ENCODE assay signal across 9 cellular contexts in the genomic region with DNA sequence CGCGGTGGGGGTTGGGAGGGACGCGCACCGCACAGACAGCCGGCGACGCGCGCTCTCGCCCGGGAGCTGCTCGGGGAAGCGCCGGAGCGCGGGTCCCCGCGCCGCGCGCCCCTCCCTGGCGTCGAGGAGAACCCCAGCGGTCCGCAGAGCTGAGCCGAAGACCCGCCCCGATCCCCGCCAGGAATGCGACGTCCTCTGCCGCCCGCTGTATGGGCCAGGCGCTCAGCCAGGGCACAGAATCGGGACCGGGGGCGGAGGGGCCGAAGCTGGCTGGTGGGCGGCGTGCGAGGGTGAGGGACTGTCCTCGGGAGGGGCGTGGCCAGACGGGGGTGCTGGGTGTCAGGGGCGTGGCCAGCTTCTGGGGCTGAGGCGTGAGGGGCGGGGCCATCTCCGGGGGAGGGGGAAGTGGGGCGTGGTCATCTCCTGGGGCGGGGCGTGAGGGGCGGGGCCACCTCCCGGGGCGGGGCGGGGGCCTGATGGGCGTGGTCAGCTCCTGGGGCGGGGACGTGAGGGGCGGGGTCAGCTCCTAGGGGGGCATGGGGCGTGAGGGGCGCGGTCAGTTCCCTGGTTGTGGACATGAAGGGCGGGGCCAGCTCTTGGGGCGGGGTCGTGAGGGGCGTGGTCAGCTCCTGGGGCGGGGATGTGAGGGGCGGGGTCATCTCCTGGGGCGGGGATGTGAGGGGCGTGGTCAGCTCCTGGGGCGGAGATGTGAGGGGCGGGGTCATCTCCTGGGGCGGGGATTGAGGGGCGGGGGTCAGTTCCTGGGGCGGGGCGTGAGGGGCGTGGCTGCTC. TPM values are rescaled to one million over a fixed set of nuclear protein-coding genes. Genes with fewer than 3 reads are reported as not detected.
DNase-seq lines count a peak whose midpoint lies in the region; ATAC-seq, FAIRE-seq and TF ChIP-seq lines count a peak whose summit lies in the region.
"Had no signal": no experiment of that assay in that cellular context is flagged by ENCODE, and none has a peak within 500 bp of the region (broad histone marks: within the 10 kb centered on the region; RNA-seq: fewer than 3 reads in every experiment).

No MANE protein-coding gene starts in this region.

- RAD21 ChIA-PET in GM12878 (lab: Charles Lee; ENCODE audit: unreplicated experiment): no interaction called here

- FAIRE-seq in GM12878 (lab: Jason Lieb, UNC): no peak

- H3K9ac ChIP-seq in GM12878 (ENCODE audit: control insufficient read depth, insufficient read depth, low read length): no peak overlapping the region

- CTCF ChIA-PET in GM12878 (lab: Yijun Ruan, JAX): interaction anchor here (0.7 kb wide), 1 partner anchor 15 kb away, joined by 3 read pairs; no protein-coding TSS in a partner anchor

- no peaks in the 10 kb centered on the region for H3K4me1 ChIP-seq in GM12878 (ENCODE audit: control insufficient read depth, insufficient read depth, low read length)
- peaks cover 0 to 8% of the 10 kb centered on the region in 2 donors for H3K4me1 ChIP-seq in gastrocnemius medialis

- H3K9me3 ChIP-seq in GM12878 (replicated peaks; ENCODE audit: control insufficient read depth, insufficient read depth, low read length) (no peaks in the 10 kb centered on the region), gastrocnemius medialis (no peaks in the 10 kb centered on the region)

- H3K27me3 ChIP-seq in GM12878 (replicated peaks in 1 of 2; ENCODE audit: control insufficient read depth in 2 of 2, insufficient read depth in 2 of 2, low read length in 1 of 2) (no peaks in the 10 kb centered on the region; a peak in 2 of 4 replicates), gastrocnemius medialis (peaks cover 0 to 11% (median 9%) of the 10 kb centered on the region in 3 donors)

- H3K4me3 ChIP-seq in GM12878 (no peak overlapping the region), gastrocnemius medialis (peak overlapping the region; percentile 46 to 67 (median 55))

- intact Hi-C loops in GM12878 (cut with micrococcal nuclease; ENCODE audit: unreplicated experiment) (no loop called here), gastrocnemius medialis (cut with DNase I; ENCODE audit: low total_unique reads) (loop anchor here (1.0 kb wide), 1 partner anchor 14 kb away; the partner anchor contains the start of gene PAXX)

- no peaks in the 10 kb centered on the region for H4K20me1 ChIP-seq in GM12878 (ENCODE audit: control insufficient read depth, insufficient read depth)

- TF ChIP-seq POLR2A in GM12878 (IDR thresholded peaks at IDR 0.05; ENCODE audit: low read depth, low read length) (no peak), gastrocnemius medialis (IDR thresholded peaks at IDR 0.05) (no peak)

- in situ Hi-C loops in GM12878 (cut with MboI) (no loop called here), gastrocnemius medialis (cut with MboI; ENCODE audit: low sequenced_read_pairs in 4 of 4) (no loop called here)

- peak; percentile 34 for ATAC-seq in GM12878
- ATAC-seq in gastrocnemius medialis: peak; percentile 29 to 45
- no peak for ATAC-seq in HG03460 (IDR thresholded peaks at IDR 0.05; ENCODE audit: unreplicated experiment)

- no peak overlapping the region for H3K4me2 ChIP-seq in GM12878 (ENCODE audit: control insufficient read depth, insufficient read depth)

- TF ChIP-seq EP300 in GM12878 (IDR thresholded peaks at IDR 0.05; ENCODE audit: borderline replicate concordance in 1 of 2, control insufficient read depth in 1 of 2, low read depth in 2 of 2, low read length in 2 of 2): no peak

- H3K79me2 ChIP-seq in GM12878 (ENCODE audit: control insufficient read depth, insufficient read depth, low read length): no peaks in the 10 kb centered on the region

- POLR2A ChIA-PET in GM12878 (lab: Charles Lee): interaction anchor here (0.6 kb wide), 1 partner anchor 173 kb away, joined by 3 read pairs; no protein-coding TSS in a partner anchor

- no peak for TF ChIP-seq RAD21 in GM12878 (IDR thresholded peaks at IDR 0.05; ENCODE audit: insufficient read depth, low read depth, low read length)

- 55% methylated on average over 50 of the region's 78 CpGs for WGBS in GM12878 (ENCODE audit: insufficient coverage, insufficient replicate concordance, low lambda C conversion rate, missing lambda C conversion rate)

- peak; percentile 45 for DNase-seq in NK-92 treated with Interleukin-12 subunit alpha and Interleukin-12 subunit beta, amount 100 ng/mL, for 24 hours (lab: John Stamatoyannopoulos, UW)
- no peak for DNase-seq in NK-92 (lab: John Stamatoyannopoulos, UW; ENCODE audit: unreplicated experiment)
- peak; percentile 33 for DNase-seq in T1000 (lab: John Stamatoyannopoulos, UW)
- no peak for DNase-seq in GM12878 (ENCODE audit: low read depth, low spot score)
- DNase-seq in hypothalamus (lab: John Stamatoyannopoulos, UW): peak in 50 of 51 donors; percentile 44 to 99 (median 89)
- peak; percentile 33 to 57 for DNase-seq in gastrocnemius medialis
- DNase-seq in DMS 273 (lab: John Stamatoyannopoulos, UW; ENCODE audit: unreplicated experiment): no peak
- DNase-seq: DND-41 had no signal

- H3K27ac ChIP-seq in GM12878 (ENCODE audit: control insufficient read depth, insufficient read depth): no peak overlapping the region
- peak overlapping the region; percentile 4 to 60 (median 31) for H3K27ac ChIP-seq in gastrocnemius medialis

- no peak overlapping the region for H2AFZ ChIP-seq in GM12878 (ENCODE audit: control insufficient read depth, low read depth, low read length)

- H3K36me3 ChIP-seq in GM12878 (ENCODE audit: control insufficient read depth in 2 of 2, insufficient read depth in 2 of 2, low read length in 1 of 2): no peaks in the 10 kb centered on the region
- no peaks in the 10 kb centered on the region for H3K36me3 ChIP-seq in gastrocnemius medialis

- BruUV-seq in GM12878 (replicated peaks; lab: Mats Ljungman, UMichigan): no TSS peak

- no peak for TF ChIP-seq CTCF in GM12878 (IDR thresholded peaks at IDR 0.05 in 2 of 3, conservative IDR thresholded peaks at IDR 0.05 in 1 of 3; ENCODE audit: control insufficient read depth in 2 of 3, extremely low read depth in 1 of 3, insufficient read depth in 1 of 3, low read depth in 3 of 3, low read length in 3 of 3)
- no peak for TF ChIP-seq CTCF in gastrocnemius medialis (IDR thresholded peaks at IDR 0.05 in 4 of 5, conservative IDR thresholded peaks at IDR 0.05 in 1 of 5)

- SMC1A ChIA-PET in GM12878 (lab: Charles Lee; ENCODE audit: uncharacterized antibody, unreplicated experiment): no interaction called here

RNA-seq across cellular contexts. Expression of gene PTGDS, which starts 1.0 kb away (rescaled TPM):
- total RNA-seq in GM12878 (2013; cell fraction: nucleolus; rRNA removed): not detected in 2 replicates
- total RNA-seq in GM12878 (2014; rRNA removed) (not detected in 2 replicates), GM12878 (2014; rRNA removed; fragmentation: Illumina TruSeq; extraction: Trizol) (not detected in 2 replicates), GM12878 (2021) (not detected in 2 replicates), gastrocnemius medialis (10 to 100 TPM in 3 of 4 donors, 1 to 10 TPM in 1; 2.3 to 35.2 (median 27.0) TPM)
- polyA plus RNA-seq in GM12878 (2011; ENCODE audit: low read depth): not detected
- polyA plus RNA-seq in GM12878 (2011; rRNA removed) (not detected in 2 replicates), GM12878 (2014; fragmentation: Illumina TruSeq; extraction: Trizol) (not detected in 2 replicates), GM12878 (2014; fragmentation: Nextera tagmentation; extraction: Ambion mirVana) (not detected), GM12878 (2014; rRNA removed) (not detected in 2 replicates), GM12878 (2016; fragmentation: Nextera tagmentation; extraction: Ambion mirVana) (not detected)
- polyA plus RNA-seq in GM12878 (2011; cell fraction: cytosol; rRNA removed): not detected in 2 replicates
- polyA plus RNA-seq in GM12878 (2011; cell fraction: nucleus; rRNA removed): not detected in 2 replicates
- not detected in 2 replicates for polyA plus RNA-seq in GM12878 (2012)
- polyA minus RNA-seq in GM12878 (2011; rRNA and poly(A)+ RNA removed): not detected in 2 replicates
- polyA minus RNA-seq in GM12878 (2011; cell fraction: cytosol; rRNA and poly(A)+ RNA removed): not detected in 2 replicates
- not detected in 2 replicates for polyA minus RNA-seq in GM12878 (2011; cell fraction: nucleus; rRNA and poly(A)+ RNA removed)

RNA-seq across cellular contexts. Expression of gene LCNL1, which starts 4.5 kb away (rescaled TPM):
- total RNA-seq in GM12878 (2013; cell fraction: nucleolus; rRNA removed): not detected in 2 replicates
- not detected in 2 replicates for total RNA-seq in GM12878 (2014; rRNA removed)
- not detected in 2 replicates for total RNA-seq in GM12878 (2014; rRNA removed; fragmentation: Illumina TruSeq; extraction: Trizol)
- not detected in 2 replicates for total RNA-seq in GM12878 (2021)
- not detected for polyA plus RNA-seq in GM12878 (2011; ENCODE audit: low read depth)
- polyA plus RNA-seq in GM12878 (2011; rRNA removed): not detected in 2 replicates
- not detected in 2 replicates for polyA plus RNA-seq in GM12878 (2011; cell fraction: cytosol; rRNA removed)
- not detected in 2 replicates for polyA plus RNA-seq in GM12878 (2011; cell fraction: nucleus; rRNA removed)
- not detected in 2 replicates for polyA plus RNA-seq in GM12878 (2012)
- polyA plus RNA-seq in GM12878 (2014; fragmentation: Illumina TruSeq; extraction: Trizol): not detected in 2 replicates
- not detected for polyA plus RNA-seq in GM12878 (2014; fragmentation: Nextera tagmentation; extraction: Ambion mirVana)
- polyA plus RNA-seq in GM12878 (2014; rRNA removed): not detected in 2 replicates
- polyA plus RNA-seq in GM12878 (2016; fragmentation: Nextera tagmentation; extraction: Ambion mirVana): not detected
- polyA minus RNA-seq in GM12878 (2011; rRNA and poly(A)+ RNA removed): not detected in 2 replicates
- not detected in 2 replicates for polyA minus RNA-seq in GM12878 (2011; cell fraction: cytosol; rRNA and poly(A)+ RNA removed)
- not detected in 2 replicates for polyA minus RNA-seq in GM12878 (2011; cell fraction: nucleus; rRNA and poly(A)+ RNA removed)
- under 1 TPM in 1 of 4 donors, not detected in 3; 0.10 TPM for total RNA-seq in gastrocnemius medialis

RNA-seq across cellular contexts. Expression of gene PAXX, which starts 14.0 kb away (rescaled TPM):
- total RNA-seq in GM12878 (2013; cell fraction: nucleolus; rRNA removed): 9.5 and 11.5 TPM in 2 replicates
- total RNA-seq in GM12878 (2014; rRNA removed) (30.9 and 44.3 TPM in 2 replicates), GM12878 (2014; rRNA removed; fragmentation: Illumina TruSeq; extraction: Trizol) (10.5 and 14.7 TPM in 2 replicates), GM12878 (2021) (47.7 and 49.3 TPM in 2 replicates), gastrocnemius medialis (10 to 100 TPM; 10.8 to 15.6 (median 14.6) TPM)
- 4.3 TPM for polyA plus RNA-seq in GM12878 (2011; ENCODE audit: low read depth)
- polyA plus RNA-seq in GM12878 (2011; rRNA removed) (6.2 and 10.9 TPM in 2 replicates), GM12878 (2014; fragmentation: Illumina TruSeq; extraction: Trizol) (1.4 and 4.1 TPM in 2 replicates), GM12878 (2014; fragmentation: Nextera tagmentation; extraction: Ambion mirVana) (1 to 10 TPM in 1 of 2 experiments, under 1 TPM in 1; 0.18 to 2.9 TPM), GM12878 (2014; rRNA removed) (50.6 and 67.5 TPM in 2 replicates), GM12878 (2016; fragmentation: Nextera tagmentation; extraction: Ambion mirVana) (10 to 100 TPM; 60.1 to 60.6 TPM)
- 17.6 and 32.9 TPM in 2 replicates for polyA plus RNA-seq in GM12878 (2011; cell fraction: cytosol; rRNA removed)
- 78.2 and 86.4 TPM in 2 replicates for polyA plus RNA-seq in GM12878 (2011; cell fraction: nucleus; rRNA removed)
- polyA plus RNA-seq in GM12878 (2012): 17.3 and 17.5 TPM in 2 replicates
- polyA minus RNA-seq in GM12878 (2011; rRNA and poly(A)+ RNA removed): 3.0 and 4.4 TPM in 2 replicates
- 3.3 and 5.2 TPM in 2 replicates for polyA minus RNA-seq in GM12878 (2011; cell fraction: cytosol; rRNA and poly(A)+ RNA removed)
- 17.0 and 31.3 TPM in 2 replicates for polyA minus RNA-seq in GM12878 (2011; cell fraction: nucleus; rRNA and poly(A)+ RNA removed)

RNA-seq across cellular contexts. Expression of gene CLIC3, which starts 18.1 kb away (rescaled TPM):
- total RNA-seq in GM12878 (2013; cell fraction: nucleolus; rRNA removed): not detected in 2 replicates
- total RNA-seq in GM12878 (2014; rRNA removed): not detected in 2 replicates
- not detected in 2 replicates for total RNA-seq in GM12878 (2014; rRNA removed; fragmentation: Illumina TruSeq; extraction: Trizol)
- total RNA-seq in GM12878 (2021): not detected in 2 replicates
- not detected for polyA plus RNA-seq in GM12878 (2011; ENCODE audit: low read depth)
- not detected in 2 replicates for polyA plus RNA-seq in GM12878 (2011; rRNA removed)
- not detected in 2 replicates for polyA plus RNA-seq in GM12878 (2011; cell fraction: cytosol; rRNA removed)
- not detected in 2 replicates for polyA plus RNA-seq in GM12878 (2011; cell fraction: nucleus; rRNA removed)
- 0.18 TPM in 1 of 2 replicates, not detected in the other for polyA plus RNA-seq in GM12878 (2012)
- not detected in 2 replicates for polyA plus RNA-seq in GM12878 (2014; fragmentation: Illumina TruSeq; extraction: Trizol)
- polyA plus RNA-seq in GM12878 (2014; fragmentation: Nextera tagmentation; extraction: Ambion mirVana): not detected
- 0.25 TPM in 1 of 2 replicates, not detected in the other for polyA plus RNA-seq in GM12878 (2014; rRNA removed)
- polyA plus RNA-seq in GM12878 (2016; fragmentation: Nextera tagmentation; extraction: Ambion mirVana): under 1 TPM in 1 of 2 experiments, not detected in 1; 0.31 TPM
- polyA minus RNA-seq in GM12878 (2011; rRNA and poly(A)+ RNA removed): not detected in 2 replicates
- 0.94 and 1.6 TPM in 2 replicates for polyA minus RNA-seq in GM12878 (2011; cell fraction: cytosol; rRNA and poly(A)+ RNA removed)
- not detected in 2 replicates for polyA minus RNA-seq in GM12878 (2011; cell fraction: nucleus; rRNA and poly(A)+ RNA removed)
- under 1 TPM in 1 of 4 donors, not detected in 3; 0.36 TPM for total RNA-seq in gastrocnemius medialis

RNA-seq across cellular contexts. Expression of gene LCN12, which starts 26.2 kb away (rescaled TPM):
- total RNA-seq in GM12878 (2013; cell fraction: nucleolus; rRNA removed): 1.1 and 2.4 TPM in 2 replicates
- total RNA-seq in GM12878 (2014; rRNA removed) (0.40 TPM in 1 of 2 replicates, not detected in the other), GM12878 (2014; rRNA removed; fragmentation: Illumina TruSeq; extraction: Trizol) (not detected in 2 replicates), GM12878 (2021) (0.64 TPM in 1 of 2 replicates, not detected in the other), gastrocnemius medialis (not detected)
- polyA plus RNA-seq in GM12878 (2011; ENCODE audit: low read depth): not detected
- polyA plus RNA-seq in GM12878 (2011; rRNA removed) (0.20 and 0.48 TPM in 2 replicates), GM12878 (2014; fragmentation: Illumina TruSeq; extraction: Trizol) (0.25 TPM in 1 of 2 replicates, not detected in the other), GM12878 (2014; fragmentation: Nextera tagmentation; extraction: Ambion mirVana) (not detected), GM12878 (2014; rRNA removed) (0.06 and 0.41 TPM in 2 replicates), GM12878 (2016; fragmentation: Nextera tagmentation; extraction: Ambion mirVana) (under 1 TPM; 0.33 to 0.44 TPM)
- polyA plus RNA-seq in GM12878 (2011; cell fraction: cytosol; rRNA removed): 0.07 and 0.42 TPM in 2 replicates
- 11.8 and 13.0 TPM in 2 replicates for polyA plus RNA-seq in GM12878 (2011; cell fraction: nucleus; rRNA removed)
- 0.72 and 0.74 TPM in 2 replicates for polyA plus RNA-seq in GM12878 (2012)
- polyA minus RNA-seq in GM12878 (2011; rRNA and poly(A)+ RNA removed): 0.22 and 0.26 TPM in 2 replicates
- not detected in 2 replicates for polyA minus RNA-seq in GM12878 (2011; cell fraction: cytosol; rRNA and poly(A)+ RNA removed)
- 1.2 and 2.8 TPM in 2 replicates for polyA minus RNA-seq in GM12878 (2011; cell fraction: nucleus; rRNA and poly(A)+ RNA removed)

Comparison
In these comparisons a context has a peak if more than half of its experiments do, and no peak if none do; other contexts are left out.
1. DNase-seq: peak in NK-92 treated with Interleukin-12 subunit alpha and Interleukin-12 subunit beta, amount 100 ng/mL, for 24 hours (single experiment), T1000 (single experiment), hypothalamus (50 of 51) and gastrocnemius medialis (2 of 2); none in NK-92 (single experiment), GM12878 (single experiment) and DMS 273 (single experiment).